9 cellular contexts compared by ENCODE assay signal in the genomic region with DNA sequence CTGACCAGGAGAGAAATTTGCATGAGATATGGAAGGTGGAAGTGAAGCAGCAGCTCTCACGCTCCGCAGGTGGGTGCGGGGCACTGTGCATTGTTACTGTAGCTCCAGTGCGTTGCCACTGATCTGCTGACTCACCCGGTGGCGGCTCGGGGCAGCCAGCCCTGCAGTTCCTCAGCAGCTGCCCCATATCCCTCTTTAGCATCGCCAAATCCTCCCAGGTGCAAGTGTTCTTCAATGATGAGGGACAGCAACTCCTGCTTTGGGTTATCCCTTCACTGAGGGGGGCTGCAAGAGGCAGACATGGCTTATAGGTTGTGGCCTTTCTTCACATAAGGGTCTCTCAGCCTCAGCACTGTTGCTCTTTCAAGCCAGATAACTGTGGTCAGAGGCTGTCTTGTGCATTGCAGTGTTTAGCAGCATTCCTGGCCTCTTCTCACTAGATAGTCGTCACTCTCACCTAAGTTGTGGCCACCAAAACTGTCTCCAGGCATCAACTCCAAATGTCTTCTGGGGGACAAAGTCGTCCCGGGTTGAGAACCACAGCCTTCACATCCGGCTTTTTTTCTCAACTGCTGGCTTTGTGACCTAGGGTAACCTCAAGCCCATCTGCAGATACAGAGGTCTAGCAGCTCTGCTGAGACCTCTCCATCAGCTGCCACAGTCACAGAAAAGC.
DNase-seq lines count a peak whose midpoint lies in the region; ATAC-seq and TF ChIP-seq lines count a peak whose summit lies in the region.
"Had no signal": no experiment of that assay in that cellular context is flagged by ENCODE, and none has a peak within 500 bp of the region (broad histone marks: within the 10 kb centered on the region; RNA-seq: fewer than 3 reads in every experiment).

No MANE protein-coding gene starts in this region.

- no peak overlapping the region for H3K4me3 ChIP-seq in fibroblast of villous mesenchyme (ENCODE audit: low read depth, low read length)

- H3K27ac Mint-ChIP-seq in activated CD8-positive, alpha-beta T cell treated with anti-CD3 and anti-CD28 coated beads for 36 hours = peak overlapping the region; percentile 70
- H3K27ac Mint-ChIP-seq: dendritic cell treated with granulocyte-macrophage colony-stimulating factor and Interleukin-4, amounts not matched to agents 40 ng/mL and 50 ng/mL, for 4 days had no signal

- POLR2A ChIA-PET in activated CD8-positive, alpha-beta T cell treated with anti-CD3 and anti-CD28 coated beads for 36 hours (lab: Charles Lee) = interaction anchor here (0.5 kb wide), 1 partner anchor 258 kb away, joined by 3 read pairs; no protein-coding TSS in a partner anchor

- H3K9me3 Mint-ChIP-seq in activated CD8-positive, alpha-beta T cell treated with anti-CD3 and anti-CD28 coated beads for 36 hours = no peaks in the 10 kb centered on the region
- H3K9me3 Mint-ChIP-seq: dendritic cell treated with granulocyte-macrophage colony-stimulating factor and Interleukin-4, amounts not matched to agents 40 ng/mL and 50 ng/mL, for 4 days had no signal

- TF ChIP-seq CTCF in activated CD8-positive, alpha-beta T cell treated with anti-CD3 and anti-CD28 coated beads for 36 hours (IDR thresholded peaks at IDR 0.05) = no peak
- no peak for TF ChIP-seq CTCF in fibroblast of villous mesenchyme (IDR thresholded peaks at IDR 0.05; ENCODE audit: insufficient read depth, low read depth, low read length)

- intact Hi-C loops in activated CD8-positive, alpha-beta T cell treated with anti-CD3 and anti-CD28 coated beads for 36 hours (cut with micrococcal nuclease) = loop anchor here (5.0 kb wide), 1 partner anchor 351 kb away; no protein-coding TSS in a partner anchor

- H3K4me1 Mint-ChIP-seq in activated CD8-positive, alpha-beta T cell treated with anti-CD3 and anti-CD28 coated beads for 36 hours (ENCODE audit: low read depth) = peaks cover 29% of the 10 kb centered on the region

- ATAC-seq in GM18861 (IDR thresholded peaks at IDR 0.05; ENCODE audit: unreplicated experiment) (peak; percentile 74), HG02870 (IDR thresholded peaks at IDR 0.05; ENCODE audit: unreplicated experiment) (peak; percentile 75)
- peak; percentile 86 for ATAC-seq in activated CD8-positive, alpha-beta T cell treated with anti-CD3 and anti-CD28 coated beads for 36 hours

- H3K27me3 Mint-ChIP-seq in activated CD8-positive, alpha-beta T cell treated with anti-CD3 and anti-CD28 coated beads for 36 hours = no peaks in the 10 kb centered on the region

- peak; percentile 72 for DNase-seq in NCI-H2107 (lab: John Stamatoyannopoulos, UW)
- peak; percentile 80 for DNase-seq in activated CD8-positive, alpha-beta T cell treated with anti-CD3 and anti-CD28 coated beads for 36 hours
- DNase-seq in fibroblast of villous mesenchyme (ENCODE audit: low read depth) = peak; percentile 27
- peak; percentile 30 to 56 for DNase-seq in stimulated activated CD4-positive, alpha-beta T cell treated with anti-CD3 and anti-CD28 coated beads, Interleukin-1b, Interleukin-23, amount 100 ng/mL, for 4 hours (ENCODE audit: low read depth in 2 of 2)
- DNase-seq in NCI-H1092 (lab: John Stamatoyannopoulos, UW) = no peak
- no peak for DNase-seq in C1 segment of cervical spinal cord (lab: John Stamatoyannopoulos, UW)

- H3K4me3 Mint-ChIP-seq in activated CD8-positive, alpha-beta T cell treated with anti-CD3 and anti-CD28 coated beads for 36 hours = peak overlapping the region; percentile 57
- H3K4me3 Mint-ChIP-seq: dendritic cell treated with granulocyte-macrophage colony-stimulating factor and Interleukin-4, amounts not matched to agents 40 ng/mL and 50 ng/mL, for 4 days had no signal

- H3K36me3 Mint-ChIP-seq in activated CD8-positive, alpha-beta T cell treated with anti-CD3 and anti-CD28 coated beads for 36 hours (ENCODE audit: low read depth) = no peaks in the 10 kb centered on the region

- CTCF ChIA-PET in activated CD8-positive, alpha-beta T cell treated with anti-CD3 and anti-CD28 coated beads for 36 hours (lab: Charles Lee) = interaction anchor here (0.9 to 1.2 kb wide), 5 partner anchors 16 to 356 kb away, joined by 3 to 5 read pairs (median 3); no protein-coding TSS in a partner anchor

Comparison
In these comparisons a context has a peak if more than half of its experiments do, and no peak if none do; other contexts are left out.
1. DNase-seq: peak in NCI-H2107 (single experiment), activated CD8-positive, alpha-beta T cell treated with anti-CD3 and anti-CD28 coated beads for 36 hours (single experiment), fibroblast of villous mesenchyme (single experiment) and stimulated activated CD4-positive, alpha-beta T cell treated with anti-CD3 and anti-CD28 coated beads, Interleukin-1b, Interleukin-23, amount 100 ng/mL, for 4 hours (2 of 2); none in NCI-H1092 (single experiment) and C1 segment of cervical spinal cord (0 of 14).
2. Peak in every context shown above with its lines, with median percentiles within 50 percentile points of each other: ATAC-seq.